ENCODE assay signal across 24 cellular contexts in genomic region chr5:164472150-164472549, GRCh38.
"Had no signal": no experiment of that assay in that cellular context is flagged by ENCODE, and none has a peak within 500 bp of the region (broad histone marks: within the 10 kb centered on the region; RNA-seq: fewer than 3 reads in every experiment).

No MANE protein-coding gene starts in this region.

- H3K36me3 ChIP-seq: WERI-Rb-1 had no signal

- H3K4me3 ChIP-seq: SK-N-MC had no signal

- DNase-seq: activated CD4-positive, alpha-beta memory T cell treated with anti-CD3 and anti-CD28 coated beads, Interleukin-2, amount 10 ng/mL, durations not matched to agents 7 days and 5 days; activated CD4-positive, alpha-beta T cell treated with anti-CD3 and anti-CD28 coated beads for 36 hours; activated CD4-positive, alpha-beta T cell treated with anti-CD3 and anti-CD28 coated beads, Interleukin-2, amount 50 U/mL, for 1 hour; activated gamma-delta T cell; activated naive CD4-positive, alpha-beta T cell treated with anti-CD3 and anti-CD28 coated beads for 36 hours; activated T-cell treated with anti-CD3 and anti-CD28 coated beads for 4 hours; activated T-cell treated with anti-CD3 and anti-CD28 coated beads, Interleukin-2, amount 50 U/mL, for 48 hours; amygdala; KG1; NCI-H1048; NCI-H187; NCI-H2081 treated with DMSO at 0.1 percent for 48 hours; NCI-H446; NK-92 treated with Interleukin-12 subunit alpha and Interleukin-12 subunit beta, amount 100 ng/mL, for 24 hours; OCI-M1; RPMI8226; T-cell; T-helper 2 cell; T1000; WERI-Rb-1 had no signal

- H3K27ac ChIP-seq: SK-N-MC, WERI-Rb-1 had no signal

- ATAC-seq: activated CD4-positive, alpha-beta T cell treated with anti-CD3 and anti-CD28 coated beads for 36 hours; activated T-helper 17 cell treated with anti-CD3 and anti-CD28 coated beads, Interleukin-2, amount 50 U/mL, for 72 hours; Panc1; Right ventricle myocardium inferior; T-cell had no signal
